In the genomic region with DNA sequence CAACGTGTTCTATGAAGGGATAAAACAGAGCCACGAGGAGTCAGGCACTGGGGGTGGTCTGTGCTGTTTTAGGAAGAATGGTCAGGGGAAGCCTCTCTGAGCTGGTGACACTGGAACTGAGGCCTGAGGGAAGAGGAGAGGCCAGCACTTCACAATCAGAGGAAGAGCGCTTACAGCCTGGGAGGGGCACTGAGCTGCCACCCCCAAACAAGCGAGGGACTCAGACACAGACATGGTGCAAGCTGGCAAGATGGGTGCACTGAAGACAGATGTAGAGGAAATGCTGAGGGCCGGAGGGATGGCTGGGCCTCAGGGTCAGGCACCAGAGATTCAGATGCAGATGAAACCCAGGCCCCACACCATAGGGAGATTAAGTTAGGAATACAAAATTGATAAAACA, we compare ENCODE assay signal across 14 cellular contexts. TPM values are rescaled to one million over a fixed set of nuclear protein-coding genes. Genes with fewer than 3 reads are reported as not detected.
DNase-seq lines count a peak whose midpoint lies in the region; ATAC-seq and TF ChIP-seq lines count a peak whose summit lies in the region.
"Had no signal": no experiment of that assay in that cellular context is flagged by ENCODE, and none has a peak within 500 bp of the region (broad histone marks: within the 10 kb centered on the region; RNA-seq: fewer than 3 reads in every experiment).

No MANE protein-coding gene starts in this region.

- WGBS in lower leg skin, 2 donors = 83 to 86% methylated on average over 5 of the region's 5 CpGs

- H3K4me3 ChIP-seq in lower leg skin (ENCODE audit: low read depth, poor library complexity, severe bottlenecking) (no peak overlapping the region), vagina (no peak overlapping the region)
- H3K4me3 ChIP-seq: SJCRH30 had no signal

- CTCF ChIA-PET in activated CD4-positive, alpha-beta T cell treated with anti-CD3 and anti-CD28 coated beads for 36 hours (lab: Charles Lee) = interaction anchor here (0.5 kb wide), 1 partner anchor 123 kb away, joined by 3 read pairs; no protein-coding TSS in a partner anchor

- H3K27me3 Mint-ChIP-seq in T-helper 17 cell (peaks cover 30% of the 10 kb centered on the region), glutamatergic neuron (ENCODE audit: unreplicated experiment) (peaks cover 7% of the 10 kb centered on the region)
- H3K27me3 Mint-ChIP-seq in activated CD4-positive, alpha-beta T cell treated with anti-CD3 and anti-CD28 coated beads for 36 hours = no peaks in the 10 kb centered on the region

- peak overlapping the region; percentile 39 for H3K27ac Mint-ChIP-seq in T-helper 17 cell
- H3K27ac Mint-ChIP-seq in glutamatergic neuron (ENCODE audit: unreplicated experiment) = no peak overlapping the region
- no peak overlapping the region for H3K27ac Mint-ChIP-seq in activated CD4-positive, alpha-beta T cell treated with anti-CD3 and anti-CD28 coated beads for 36 hours

- no peaks in the 10 kb centered on the region for H3K4me1 ChIP-seq in vagina
- H3K4me1 ChIP-seq: BE2C, SJCRH30 had no signal

- ATAC-seq in T-helper 17 cell = no peak
- no peak for ATAC-seq in activated CD4-positive, alpha-beta T cell treated with anti-CD3 and anti-CD28 coated beads for 36 hours

- DNase-seq in T-helper 17 cell (no peak), glutamatergic neuron (no peak), lower leg skin (ENCODE audit: low spot score in 2 of 2) (peak; percentile 7 to 59), vagina (ENCODE audit: extremely low spot score in 2 of 2) (peak; percentile 49 to 74), NCI-H1694 (lab: John Stamatoyannopoulos, UW) (no peak)
- no peak for DNase-seq in activated CD4-positive, alpha-beta T cell treated with anti-CD3 and anti-CD28 coated beads, Interleukin-2, amount 50 U/mL, for 48 hours
- DNase-seq in activated CD4-positive, alpha-beta T cell treated with anti-CD3 and anti-CD28 coated beads for 36 hours = no peak
- DNase-seq: H7, IMR-90, Kasumi-1, NCI-H187 treated with DMSO at 0.1 percent for 48 hours, NCI-H510A treated with DMSO at 0.1 percent for 48 hours, SJCRH30 had no signal

- intact Hi-C loops in lower leg skin (cut with DNase I; ENCODE audit: low total_unique reads) = no loop called here
- intact Hi-C loops in vagina (cut with DNase I) = no loop called here
- intact Hi-C loops in activated CD4-positive, alpha-beta T cell treated with anti-CD3 and anti-CD28 coated beads for 36 hours (cut with DNase I, micrococcal nuclease) = no loop called here

- POLR2A ChIA-PET in activated CD4-positive, alpha-beta T cell treated with anti-CD3 and anti-CD28 coated beads for 36 hours (lab: Charles Lee) = no interaction called here

- peaks cover 3% of the 10 kb centered on the region for H3K9me3 Mint-ChIP-seq in glutamatergic neuron (ENCODE audit: unreplicated experiment)
- no peaks in the 10 kb centered on the region for H3K9me3 Mint-ChIP-seq in activated CD4-positive, alpha-beta T cell treated with anti-CD3 and anti-CD28 coated beads for 36 hours (ENCODE audit: low read depth)

- H3K36me3 Mint-ChIP-seq in T-helper 17 cell (ENCODE audit: low read depth) = peaks cover 6% of the 10 kb centered on the region
- no peaks in the 10 kb centered on the region for H3K36me3 Mint-ChIP-seq in glutamatergic neuron (ENCODE audit: unreplicated experiment)
- H3K36me3 Mint-ChIP-seq in activated CD4-positive, alpha-beta T cell treated with anti-CD3 and anti-CD28 coated beads for 36 hours (ENCODE audit: low read depth) = no peaks in the 10 kb centered on the region

- no peak for TF ChIP-seq CTCF in glutamatergic neuron (IDR thresholded peaks at IDR 0.05; ENCODE audit: partially characterized antibody, unreplicated experiment)
- no peak for TF ChIP-seq CTCF in lower leg skin (IDR thresholded peaks at IDR 0.05)
- TF ChIP-seq CTCF in vagina (IDR thresholded peaks at IDR 0.05) = no peak

- H3K4me3 Mint-ChIP-seq in T-helper 17 cell (no peak overlapping the region), glutamatergic neuron (ENCODE audit: unreplicated experiment) (peak overlapping the region; percentile 13)
- no peak overlapping the region for H3K4me3 Mint-ChIP-seq in activated CD4-positive, alpha-beta T cell treated with anti-CD3 and anti-CD28 coated beads for 36 hours

- peaks cover 10% of the 10 kb centered on the region for H3K4me1 Mint-ChIP-seq in T-helper 17 cell
- peaks cover 17% of the 10 kb centered on the region for H3K4me1 Mint-ChIP-seq in glutamatergic neuron (ENCODE audit: low read depth, unreplicated experiment)
- H3K4me1 Mint-ChIP-seq in activated CD4-positive, alpha-beta T cell treated with anti-CD3 and anti-CD28 coated beads for 36 hours = no peaks in the 10 kb centered on the region

- H3K27ac ChIP-seq in vagina = no peak overlapping the region
- H3K27ac ChIP-seq: SJCRH30 had no signal

- H3K36me3 ChIP-seq in vagina = no peaks in the 10 kb centered on the region
- H3K36me3 ChIP-seq: BE2C, SJCRH30 had no signal

- TF ChIP-seq POLR2A in lower leg skin (IDR thresholded peaks at IDR 0.05) = no peak
- TF ChIP-seq POLR2A in vagina (IDR thresholded peaks at IDR 0.05) = no peak

- H3K27me3 ChIP-seq in vagina = no peaks in the 10 kb centered on the region
- H3K27me3 ChIP-seq: BE2C had no signal

- H3K9me3 ChIP-seq in T-helper 17 cell (ENCODE audit: control insufficient read depth, low read length, poor library complexity, severe bottlenecking) (no peaks in the 10 kb centered on the region), vagina (no peaks in the 10 kb centered on the region)
- H3K9me3 ChIP-seq: BE2C, SJCRH30 had no signal

RNA-seq across cellular contexts. Expression of a gene that starts 40.0 kb away (rescaled TPM):
- total RNA-seq in T-helper 17 cell (1 to 10 TPM; 1.8 to 3.9 TPM), glutamatergic neuron (ENCODE audit: unreplicated experiment) (420 TPM), lower leg skin (100 to 1,000 TPM in 1 of 4 donors, 10 to 100 TPM in 3; 42.4 to 128 (median 47.2) TPM), vagina (50.6 TPM)
- total RNA-seq in activated CD4-positive, alpha-beta T cell treated with anti-CD3 and anti-CD28 coated beads for 36 hours = 10 to 100 TPM; 14.3 to 15.8 TPM

Comparison
In these comparisons a context has a peak if more than half of its experiments do, and no peak if none do; other contexts are left out.
1. DNase-seq: peak in lower leg skin (2 of 2) and vagina (2 of 2); none in T-helper 17 cell (0 of 3), glutamatergic neuron (single experiment), activated CD4-positive, alpha-beta T cell treated with anti-CD3 and anti-CD28 coated beads, Interleukin-2, amount 50 U/mL, for 48 hours (0 of 2), NCI-H1694 (single experiment) and activated CD4-positive, alpha-beta T cell treated with anti-CD3 and anti-CD28 coated beads for 36 hours (single experiment).